In the genomic region with DNA sequence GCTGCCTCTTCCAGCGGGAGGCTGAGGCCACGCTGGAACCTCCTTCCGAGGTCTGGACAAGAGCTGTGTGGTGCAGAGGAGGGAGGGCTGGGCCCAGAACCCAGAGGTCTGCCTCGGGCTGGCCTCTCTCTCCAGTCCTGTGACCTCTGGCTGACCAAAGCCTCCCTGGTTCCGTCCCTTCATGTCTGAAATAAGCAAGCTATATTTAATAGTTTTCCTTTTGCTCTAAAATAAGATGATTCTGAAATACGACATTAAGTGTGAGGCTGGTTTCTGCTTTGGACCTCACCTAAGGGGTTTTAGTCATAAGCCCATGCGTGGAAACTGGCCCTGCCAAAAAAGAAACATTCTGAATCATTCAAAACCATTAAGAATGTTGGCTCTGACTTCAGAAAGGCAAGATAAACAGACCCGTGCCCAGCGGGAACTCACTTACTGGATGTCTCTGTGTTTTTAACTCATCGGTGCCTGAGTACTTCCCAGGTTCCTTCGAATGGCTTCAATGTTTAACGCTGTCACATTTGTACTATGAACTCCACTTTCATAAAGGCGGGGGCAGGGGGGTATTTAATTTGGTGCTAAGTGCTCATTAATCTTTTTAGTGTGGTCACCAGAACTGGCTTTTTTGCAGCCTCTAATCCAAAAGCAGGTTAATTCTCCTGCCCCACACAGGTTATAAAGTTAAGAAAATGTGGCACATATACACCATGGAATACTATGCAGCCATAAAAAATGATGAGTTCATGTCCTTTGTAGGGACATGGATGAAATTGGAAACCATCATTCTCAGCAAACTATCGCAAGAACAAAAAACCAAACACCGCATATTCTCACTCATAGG, we compare ENCODE assay signal across 9 cellular contexts.
DNase-seq lines count a peak whose midpoint lies in the region; ATAC-seq lines count a peak whose summit lies in the region.
"Had no signal": no experiment of that assay in that cellular context is flagged by ENCODE, and none has a peak within 500 bp of the region (broad histone marks: within the 10 kb centered on the region; RNA-seq: fewer than 3 reads in every experiment).

No MANE protein-coding gene starts in this region.

- no peaks in the 10 kb centered on the region for H3K9me3 Mint-ChIP-seq in stimulated activated naive CD8-positive, alpha-beta T cell treated with anti-CD3 and anti-CD28 coated beads, Interleukin-15, Interleukin-2, amounts not matched to agents 100 ng/mL and 50 ng/mL, for 24 hours
- no peaks in the 10 kb centered on the region for H3K9me3 Mint-ChIP-seq in stimulated activated naive CD8-positive, alpha-beta T cell treated with anti-CD3 and anti-CD28 coated beads, Interleukin-15, amount 100 ng/mL, for 72 hours
- no peaks in the 10 kb centered on the region for H3K9me3 Mint-ChIP-seq in memory B cell

- no peaks in the 10 kb centered on the region for H3K27me3 Mint-ChIP-seq in stimulated activated naive CD8-positive, alpha-beta T cell treated with anti-CD3 and anti-CD28 coated beads, Interleukin-15, Interleukin-2, amounts not matched to agents 100 ng/mL and 50 ng/mL, for 24 hours
- no peaks in the 10 kb centered on the region for H3K27me3 Mint-ChIP-seq in stimulated activated naive CD8-positive, alpha-beta T cell treated with anti-CD3 and anti-CD28 coated beads, Interleukin-15, amount 100 ng/mL, for 72 hours
- no peaks in the 10 kb centered on the region for H3K27me3 Mint-ChIP-seq in memory B cell

- H3K4me3 ChIP-seq in aorta (ENCODE audit: low read length in 2 of 2), result no peak overlapping the region

- H3K4me3 Mint-ChIP-seq in stimulated activated naive CD8-positive, alpha-beta T cell treated with anti-CD3 and anti-CD28 coated beads, Interleukin-15, Interleukin-2, amounts not matched to agents 100 ng/mL and 50 ng/mL, for 24 hours, result no peak overlapping the region
- no peak overlapping the region for H3K4me3 Mint-ChIP-seq in stimulated activated naive CD8-positive, alpha-beta T cell treated with anti-CD3 and anti-CD28 coated beads, Interleukin-15, amount 100 ng/mL, for 72 hours
- no peak overlapping the region for H3K4me3 Mint-ChIP-seq in memory B cell

- 12 to 16% methylated on average over 13 of the region's 15 CpGs for WGBS in aorta, 2 donors

- H3K4me1 ChIP-seq in aorta (ENCODE audit: control insufficient read depth in 1 of 2, insufficient read depth in 2 of 2, low read length in 2 of 2), result peaks cover 0 to 5% of the 10 kb centered on the region in 2 donors

- intact Hi-C loops in aorta (cut with DNase I), result loop anchor here in 1 of 2 donors (5.0 to 10.0 kb wide), 3 partner anchors 113 to 533 kb away; no protein-coding TSS in a partner anchor

- peaks cover 84% of the 10 kb centered on the region for H3K36me3 Mint-ChIP-seq in stimulated activated naive CD8-positive, alpha-beta T cell treated with anti-CD3 and anti-CD28 coated beads, Interleukin-15, Interleukin-2, amounts not matched to agents 100 ng/mL and 50 ng/mL, for 24 hours (ENCODE audit: low read depth)
- H3K36me3 Mint-ChIP-seq in memory B cell, result peaks cover 30% of the 10 kb centered on the region

- no peak for ATAC-seq in stimulated activated naive CD8-positive, alpha-beta T cell treated with anti-CD3 and anti-CD28 coated beads, Interleukin-15, amount 100 ng/mL, for 72 hours
- no peak for ATAC-seq in memory B cell (ENCODE audit: low read depth)
- peak; percentile 85 for ATAC-seq in aorta (ENCODE audit: low FRiP score)
- no peak for ATAC-seq in HG02798 (IDR thresholded peaks at IDR 0.05; ENCODE audit: poor library complexity, unreplicated experiment)

- no peaks in the 10 kb centered on the region for H3K9me3 ChIP-seq in aorta (ENCODE audit: control insufficient read depth, low read length)

- no peak for DNase-seq in stimulated activated naive CD8-positive, alpha-beta T cell treated with anti-CD3 and anti-CD28 coated beads, Interleukin-15, amount 100 ng/mL, for 72 hours
- DNase-seq in cerebellum (ENCODE audit: low spot score) (peak; percentile 26), memory B cell (ENCODE audit: low spot score in 2 of 2) (no peak), aorta (peak; percentile 80 to 85), COR-L47 (lab: John Stamatoyannopoulos, UW) (no peak)
- no peak for DNase-seq in effector CD8-positive, alpha-beta T cell (lab: John Stamatoyannopoulos, UW)
- DNase-seq: DMS 273 treated with DMSO at 0.1 percent for 48 hours had no signal

- H3K36me3 ChIP-seq in aorta (ENCODE audit: control insufficient read depth in 1 of 2, insufficient read depth in 2 of 2, low read length in 1 of 2), result no peaks in the 10 kb centered on the region

- H3K27me3 ChIP-seq in aorta (ENCODE audit: control insufficient read depth in 1 of 2, insufficient read depth in 2 of 2, low read length in 1 of 2), result no peaks in the 10 kb centered on the region

- peak overlapping the region; percentile 58 for H3K27ac Mint-ChIP-seq in stimulated activated naive CD8-positive, alpha-beta T cell treated with anti-CD3 and anti-CD28 coated beads, Interleukin-15, Interleukin-2, amounts not matched to agents 100 ng/mL and 50 ng/mL, for 24 hours
- peak overlapping the region in 1 of 2 donors; percentile 34 for H3K27ac Mint-ChIP-seq in stimulated activated naive CD8-positive, alpha-beta T cell treated with anti-CD3 and anti-CD28 coated beads, Interleukin-15, amount 100 ng/mL, for 72 hours
- peak overlapping the region; percentile 58 for H3K27ac Mint-ChIP-seq in memory B cell

- H3K4me1 Mint-ChIP-seq in stimulated activated naive CD8-positive, alpha-beta T cell treated with anti-CD3 and anti-CD28 coated beads, Interleukin-15, Interleukin-2, amounts not matched to agents 100 ng/mL and 50 ng/mL, for 24 hours (ENCODE audit: low read depth), result peaks cover 76% of the 10 kb centered on the region
- peaks cover 74% of the 10 kb centered on the region for H3K4me1 Mint-ChIP-seq in stimulated activated naive CD8-positive, alpha-beta T cell treated with anti-CD3 and anti-CD28 coated beads, Interleukin-15, amount 100 ng/mL, for 72 hours
- peaks cover 23% of the 10 kb centered on the region for H3K4me1 Mint-ChIP-seq in memory B cell

- peak overlapping the region; percentile 10 to 99 for H3K27ac ChIP-seq in aorta (ENCODE audit: low read depth in 1 of 2, low read length in 2 of 2)

Comparison
In these comparisons a context has a peak if more than half of its experiments do, and no peak if none do; other contexts are left out.
1. DNase-seq: peak in cerebellum (single experiment) and aorta (2 of 2); none in stimulated activated naive CD8-positive, alpha-beta T cell treated with anti-CD3 and anti-CD28 coated beads, Interleukin-15, amount 100 ng/mL, for 72 hours (0 of 2), memory B cell (0 of 2), COR-L47 (single experiment) and effector CD8-positive, alpha-beta T cell (single experiment).